ENCODE assay signal across 14 cellular contexts in genomic region chr3:158769519-158770253, GRCh38. TPM values are rescaled to one million over a fixed set of nuclear protein-coding genes. Genes with fewer than 3 reads are reported as not detected.
DNase-seq lines count a peak whose midpoint lies in the region; ATAC-seq and TF ChIP-seq lines count a peak whose summit lies in the region.
"Had no signal": no experiment of that assay in that cellular context is flagged by ENCODE, and none has a peak within 500 bp of the region (broad histone marks: within the 10 kb centered on the region; RNA-seq: fewer than 3 reads in every experiment).

No MANE protein-coding gene starts in this region.

- H3K9me3 ChIP-seq in gastroesophageal sphincter (no peaks in the 10 kb centered on the region), prostate gland (no peaks in the 10 kb centered on the region), aorta (ENCODE audit: control insufficient read depth, low read length) (no peaks in the 10 kb centered on the region)

- TF ChIP-seq POLR2A in gastroesophageal sphincter (IDR thresholded peaks at IDR 0.05), result no peak
- no peak for TF ChIP-seq POLR2A in prostate gland (IDR thresholded peaks at IDR 0.05)

- H3K4me1 ChIP-seq in gastroesophageal sphincter (peaks cover 36 to 92% (median 41%) of the 10 kb centered on the region in 3 donors), prostate gland (replicated peaks) (peaks cover 11% of the 10 kb centered on the region), aorta (ENCODE audit: control insufficient read depth in 1 of 2, insufficient read depth in 2 of 2, low read length in 2 of 2) (no peaks in the 10 kb centered on the region)

- H3K4me3 ChIP-seq in gastroesophageal sphincter (peak overlapping the region in 1 of 2 donors; percentile 7), prostate gland (no peak overlapping the region), aorta (ENCODE audit: low read length in 2 of 2) (no peak overlapping the region)

- H3K4me3 Mint-ChIP-seq in activated CD4-positive, alpha-beta T cell treated with anti-CD3 and anti-CD28 coated beads, Interleukin-2, amount 10 ng/mL, durations not matched to agents 24 days and 14 days, result no peak overlapping the region
- H3K4me3 Mint-ChIP-seq: activated B cell treated with CpG ODN at 0.5 μM for 24 hours; activated naive CD4-positive, alpha-beta T cell treated with anti-CD3 and anti-CD28 coated beads, Interleukin-2, amount 10 ng/mL, durations not matched to agents 7 days and 5 days; stimulated activated naive CD8-positive, alpha-beta T cell treated with anti-CD3 and anti-CD28 coated beads, Interleukin-15, Interleukin-2, amounts not matched to agents 100 ng/mL and 50 ng/mL, for 24 hours had no signal

- no peaks in the 10 kb centered on the region for H3K9me3 Mint-ChIP-seq in activated CD4-positive, alpha-beta T cell treated with anti-CD3 and anti-CD28 coated beads, Interleukin-2, amount 10 ng/mL, durations not matched to agents 24 days and 14 days
- H3K9me3 Mint-ChIP-seq: activated B cell treated with CpG ODN at 0.5 μM for 24 hours; activated naive CD4-positive, alpha-beta T cell treated with anti-CD3 and anti-CD28 coated beads, Interleukin-2, amount 10 ng/mL, durations not matched to agents 7 days and 5 days; stimulated activated naive CD8-positive, alpha-beta T cell treated with anti-CD3 and anti-CD28 coated beads, Interleukin-15, Interleukin-2, amounts not matched to agents 100 ng/mL and 50 ng/mL, for 24 hours had no signal

- H3K36me3 ChIP-seq in gastroesophageal sphincter (no peaks in the 10 kb centered on the region), prostate gland (no peaks in the 10 kb centered on the region), aorta (ENCODE audit: control insufficient read depth in 1 of 2, insufficient read depth in 2 of 2, low read length in 1 of 2) (no peaks in the 10 kb centered on the region)

- H3K27ac Mint-ChIP-seq in activated CD4-positive, alpha-beta T cell treated with anti-CD3 and anti-CD28 coated beads, Interleukin-2, amount 10 ng/mL, durations not matched to agents 24 days and 14 days, result no peak overlapping the region
- H3K27ac Mint-ChIP-seq: activated B cell treated with CpG ODN at 0.5 μM for 24 hours; activated naive CD4-positive, alpha-beta T cell treated with anti-CD3 and anti-CD28 coated beads, Interleukin-2, amount 10 ng/mL, durations not matched to agents 7 days and 5 days; stimulated activated naive CD8-positive, alpha-beta T cell treated with anti-CD3 and anti-CD28 coated beads, Interleukin-15, Interleukin-2, amounts not matched to agents 100 ng/mL and 50 ng/mL, for 24 hours had no signal

- intact Hi-C loops in Right ventricle myocardium inferior (cut with DNase I) (loop anchor here (5.0 kb wide), 1 partner anchor 37 kb away; the partner anchor contains the start of gene RARRES1), cardiac septum (cut with DNase I) (loop anchor here (5.0 kb wide), 1 partner anchor 42 kb away; no protein-coding TSS in a partner anchor), prostate gland (cut with DNase I) (loop anchor here (5.0 kb wide), 1 partner anchor 37 kb away; the partner anchor contains the start of gene RARRES1), aorta (cut with DNase I) (loop anchor here in 1 of 2 donors (5.0 kb wide), 1 partner anchor 42 kb away; no protein-coding TSS in a partner anchor)
- intact Hi-C loops in activated CD4-positive, alpha-beta T cell treated with anti-CD3 and anti-CD28 coated beads, Interleukin-2, amount 10 ng/mL, durations not matched to agents 24 days and 14 days (cut with micrococcal nuclease), result no loop called here

- H3K36me3 Mint-ChIP-seq in activated CD4-positive, alpha-beta T cell treated with anti-CD3 and anti-CD28 coated beads, Interleukin-2, amount 10 ng/mL, durations not matched to agents 24 days and 14 days (ENCODE audit: low read depth), result no peaks in the 10 kb centered on the region
- H3K36me3 Mint-ChIP-seq: activated naive CD4-positive, alpha-beta T cell treated with anti-CD3 and anti-CD28 coated beads, Interleukin-2, amount 10 ng/mL, durations not matched to agents 7 days and 5 days had no signal

- H3K27ac ChIP-seq in gastroesophageal sphincter (peak overlapping the region; percentile 75 to 89 (median 84)), prostate gland (peak overlapping the region; percentile 77 to 78), aorta (ENCODE audit: low read depth in 1 of 2, low read length in 2 of 2) (no peak overlapping the region)

- ATAC-seq in Right ventricle myocardium inferior, result peak; percentile 25
- peak; percentile 50 for ATAC-seq in gastroesophageal sphincter
- ATAC-seq in aorta (ENCODE audit: low FRiP score), result peak; percentile 8
- ATAC-seq in HG02852 (IDR thresholded peaks at IDR 0.05; ENCODE audit: unreplicated experiment), result no peak

- no peak for TF ChIP-seq EP300 in gastroesophageal sphincter (IDR thresholded peaks at IDR 0.05)

- H3K27me3 Mint-ChIP-seq in activated CD4-positive, alpha-beta T cell treated with anti-CD3 and anti-CD28 coated beads, Interleukin-2, amount 10 ng/mL, durations not matched to agents 24 days and 14 days, result no peaks in the 10 kb centered on the region
- H3K27me3 Mint-ChIP-seq: activated B cell treated with CpG ODN at 0.5 μM for 24 hours; activated naive CD4-positive, alpha-beta T cell treated with anti-CD3 and anti-CD28 coated beads, Interleukin-2, amount 10 ng/mL, durations not matched to agents 7 days and 5 days; stimulated activated naive CD8-positive, alpha-beta T cell treated with anti-CD3 and anti-CD28 coated beads, Interleukin-15, Interleukin-2, amounts not matched to agents 100 ng/mL and 50 ng/mL, for 24 hours had no signal

- H3K4me1 Mint-ChIP-seq in activated CD4-positive, alpha-beta T cell treated with anti-CD3 and anti-CD28 coated beads, Interleukin-2, amount 10 ng/mL, durations not matched to agents 24 days and 14 days, result no peaks in the 10 kb centered on the region
- H3K4me1 Mint-ChIP-seq: activated B cell treated with CpG ODN at 0.5 μM for 24 hours; activated naive CD4-positive, alpha-beta T cell treated with anti-CD3 and anti-CD28 coated beads, Interleukin-2, amount 10 ng/mL, durations not matched to agents 7 days and 5 days had no signal

- TF ChIP-seq CTCF in gastroesophageal sphincter (IDR thresholded peaks at IDR 0.05), result no peak
- TF ChIP-seq CTCF in prostate gland (IDR thresholded peaks at IDR 0.05), result no peak

- H3K27me3 ChIP-seq in gastroesophageal sphincter (no peaks in the 10 kb centered on the region), prostate gland (replicated peaks; ENCODE audit: insufficient read depth) (no peaks in the 10 kb centered on the region), aorta (ENCODE audit: control insufficient read depth in 1 of 2, insufficient read depth in 2 of 2, low read length in 1 of 2) (no peaks in the 10 kb centered on the region)

- 11 to 18% methylated on average over 4 to 5 of the region's 5 CpGs for WGBS in gastroesophageal sphincter (ENCODE audit: low coverage in 1 of 2), 2 donors
- 12% methylated on average over 5 of the region's 5 CpGs for WGBS in prostate gland
- WGBS in aorta, 2 donors, result 27 to 33% methylated on average over 5 of the region's 5 CpGs

- DNase-seq in Right ventricle myocardium inferior (ENCODE audit: missing footprints), result no peak
- no peak for DNase-seq in cardiac septum (ENCODE audit: low spot score)
- DNase-seq in prostate gland (ENCODE audit: low spot score), result no peak
- no peak for DNase-seq in aorta
- DNase-seq in activated CD4-positive, alpha-beta T cell treated with anti-CD3 and anti-CD28 coated beads, Interleukin-2, amount 10 ng/mL, durations not matched to agents 24 days and 14 days, result no peak
- no peak for DNase-seq in NK-92 treated with Interleukin-12 subunit alpha and Interleukin-12 subunit beta, amount 100 ng/mL, for 24 hours (lab: John Stamatoyannopoulos, UW)
- DNase-seq: activated B cell treated with CpG ODN at 0.5 μM for 24 hours; activated naive CD4-positive, alpha-beta T cell treated with anti-CD3 and anti-CD28 coated beads, Interleukin-2, amount 10 ng/mL, durations not matched to agents 7 days and 5 days; COR-L47; retina had no signal

RNA-seq across cellular contexts. Expression of gene MFSD1, which starts 32.2 kb away (rescaled TPM):
- total RNA-seq in Right ventricle myocardium inferior, result 32.2 TPM
- total RNA-seq in cardiac septum, result 23.9 TPM
- 10 to 100 TPM; 36.3 to 93.8 (median 65.2) TPM for total RNA-seq in gastroesophageal sphincter
- total RNA-seq in prostate gland, result 10 to 100 TPM; 58.6 to 92.7 TPM
- total RNA-seq in aorta, result 10 to 100 TPM; 71.5 to 81.0 TPM
- 10 to 100 TPM; 44.9 to 63.5 TPM for polyA plus RNA-seq in aorta
- total RNA-seq in activated CD4-positive, alpha-beta T cell treated with anti-CD3 and anti-CD28 coated beads, Interleukin-2, amount 10 ng/mL, durations not matched to agents 24 days and 14 days, result 20.4 and 23.2 TPM in 2 replicates

RNA-seq across cellular contexts. Expression of gene RARRES1, which starts 37.4 kb away (rescaled TPM):
- 22.3 TPM for total RNA-seq in Right ventricle myocardium inferior
- 9.1 TPM for total RNA-seq in cardiac septum
- 100 to 1,000 TPM in 1 of 4 donors, 10 to 100 TPM in 2, 1 to 10 TPM in 1; 4.8 to 110 (median 42.7) TPM for total RNA-seq in gastroesophageal sphincter
- total RNA-seq in prostate gland, result 100 to 1,000 TPM in 1 of 2 donors, 10 to 100 TPM in 1; 67.9 to 138 TPM
- 100 to 1,000 TPM; 222 to 323 TPM for total RNA-seq in aorta
- polyA plus RNA-seq in aorta, result 10 to 100 TPM in 1 of 2 donors, 1 to 10 TPM in 1; 2.4 to 17.8 TPM
- total RNA-seq in activated CD4-positive, alpha-beta T cell treated with anti-CD3 and anti-CD28 coated beads, Interleukin-2, amount 10 ng/mL, durations not matched to agents 24 days and 14 days, result not detected in 2 replicates
- total RNA-seq: activated B cell treated with CpG ODN at 0.5 μM for 24 hours, myocyte had no signal

Comparison
In these comparisons a context has a peak if more than half of its experiments do, and no peak if none do; other contexts are left out.
1. H3K27ac ChIP-seq: peak in gastroesophageal sphincter (4 of 4) and prostate gland (2 of 2); none in aorta (0 of 2).